ENCODE assay signal across 25 cellular contexts in the genomic region with DNA sequence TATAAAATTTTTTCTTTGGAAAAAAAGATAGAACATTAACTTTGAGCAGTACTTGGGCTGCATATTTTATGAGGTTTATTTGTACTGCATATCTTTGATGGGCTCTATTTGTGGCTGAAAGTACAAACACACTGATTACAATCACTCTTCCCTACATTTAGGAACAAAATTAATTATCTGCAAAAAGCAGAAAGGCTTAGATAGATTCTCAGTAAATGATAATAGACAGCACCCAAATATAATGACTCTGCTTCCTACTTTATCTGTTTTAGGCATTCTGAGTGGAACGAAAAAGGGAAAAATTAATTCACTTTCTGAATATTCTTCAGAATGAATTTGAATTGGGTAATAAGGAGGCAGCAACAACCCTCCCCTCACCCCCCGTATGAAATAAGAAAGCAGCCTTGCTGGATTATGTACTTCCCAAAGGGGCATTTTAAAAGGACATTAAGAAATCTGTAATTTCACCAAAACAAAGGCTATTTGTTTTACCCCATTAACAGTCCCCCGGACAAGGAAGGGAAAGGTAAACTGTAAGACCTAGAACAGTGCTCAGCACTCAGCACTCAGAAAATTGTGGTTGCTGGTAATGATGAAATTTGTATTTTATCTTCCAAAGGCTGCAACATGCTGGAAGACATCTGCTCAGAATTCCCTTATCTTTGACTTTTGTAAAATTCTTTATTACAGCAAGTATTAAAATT.
"Had no signal": no experiment of that assay in that cellular context is flagged by ENCODE, and none has a peak within 500 bp of the region (broad histone marks: within the 10 kb centered on the region; RNA-seq: fewer than 3 reads in every experiment).

No MANE protein-coding gene starts in this region.

- DNase-seq: activated CD4-positive, alpha-beta T cell treated with anti-CD3 and anti-CD28 coated beads, Interleukin-2, amount 10 ng/mL, durations not matched to agents 24 days and 14 days; activated CD4-positive, alpha-beta T cell treated with anti-CD3 and anti-CD28 coated beads, Interleukin-2, amount 50 U/mL, for 4 hours; activated CD8-positive, alpha-beta T cell treated with anti-CD3 and anti-CD28 coated beads for 36 hours; activated effector memory CD4-positive, alpha-beta T cell treated with anti-CD3 and anti-CD28 coated beads, Interleukin-2, amount 50 U/mL, for 16 hours; activated naive CD4-positive, alpha-beta T cell; activated naive CD4-positive, alpha-beta T cell treated with anti-CD3 and anti-CD28 coated beads, Interleukin-2, amount 50 U/mL, for 16 hours; activated naive CD8-positive, alpha-beta T cell treated with anti-CD3 and anti-CD28 coated beads for 36 hours; activated T-cell treated with anti-CD3 and anti-CD28 coated beads, Interleukin-2, amount 50 U/mL, for 1 hour; activated T-cell treated with anti-CD3 and anti-CD28 coated beads, Interleukin-2, amount 50 U/mL, for 72 hours; amygdala; Kasumi-1; MG63; NCI-H1048; NCI-H1105 treated with DMSO at 0.1 percent for 48 hours; NCI-H1436; NCI-H1694; NCI-H1930; NCI-H2081 treated with DMSO at 0.1 percent for 48 hours; NCI-H345; NCI-H524 treated with DMSO at 0.1 percent for 48 hours; SIG-M5; T1000 had no signal

- H3K27ac ChIP-seq: ascending aorta had no signal

- H3K36me3 ChIP-seq: ascending aorta, MG63 had no signal

- H3K4me3 ChIP-seq: ascending aorta, MG63 had no signal

- H3K9me3 ChIP-seq: ascending aorta, MG63 had no signal

- H3K4me1 ChIP-seq: ascending aorta had no signal

- H3K27me3 ChIP-seq: ascending aorta, MG63 had no signal

- ATAC-seq: activated CD8-positive, alpha-beta T cell treated with anti-CD3 and anti-CD28 coated beads for 36 hours; activated T-cell treated with anti-CD3 and anti-CD28 coated beads, Interleukin-2, amount 50 U/mL, for 72 hours; activated T-helper 17 cell treated with anti-CD3 and anti-CD28 coated beads, Interleukin-2, amount 50 U/mL, for 72 hours; Panc1 had no signal
